17 cellular contexts compared by ENCODE assay signal in genomic region chr5:83740741-83741140, GRCh38.
DNase-seq lines count a peak whose midpoint lies in the region; ATAC-seq and TF ChIP-seq lines count a peak whose summit lies in the region.
"Had no signal": no experiment of that assay in that cellular context is flagged by ENCODE, and none has a peak within 500 bp of the region (broad histone marks: within the 10 kb centered on the region; RNA-seq: fewer than 3 reads in every experiment).

No MANE protein-coding gene starts in this region.

- CTCF ChIA-PET in GM10248 (lab: Yijun Ruan, JAX), result interaction anchor here (1.1 kb wide), 1 partner anchor 29 kb away, joined by 3 read pairs; no protein-coding TSS in a partner anchor

- H3K36me3 ChIP-seq in WERI-Rb-1, result no peaks in the 10 kb centered on the region
- H3K36me3 ChIP-seq: heart left ventricle, Peyer's patch, upper lobe of left lung had no signal

- TF ChIP-seq CTCF in GM10248 (IDR thresholded peaks at IDR 0.05; ENCODE audit: control extremely low read depth, extremely low read depth, low read depth, missing control alignments) (no peak), WERI-Rb-1 (IDR thresholded peaks at IDR 0.05; ENCODE audit: low read depth, low read length) (no peak)

- no peaks in the 10 kb centered on the region for H3K27me3 ChIP-seq in WERI-Rb-1 (ENCODE audit: insufficient read depth, low read depth, severe bottlenecking)
- H3K27me3 ChIP-seq: heart left ventricle, Peyer's patch, upper lobe of left lung had no signal

- ATAC-seq in GM19328 (IDR thresholded peaks at IDR 0.05; ENCODE audit: unreplicated experiment), result peak; percentile 78
- peak; percentile 79 for ATAC-seq in HG02623 (IDR thresholded peaks at IDR 0.05; ENCODE audit: unreplicated experiment)
- ATAC-seq in HG03378 (IDR thresholded peaks at IDR 0.05; ENCODE audit: unreplicated experiment), result peak; percentile 83
- ATAC-seq: A549, heart left ventricle, left cardiac atrium had no signal

- no peak overlapping the region for H3K27ac ChIP-seq in WERI-Rb-1
- H3K27ac ChIP-seq: A549, heart left ventricle, Peyer's patch, upper lobe of left lung had no signal

- POLR2A ChIA-PET in GM10248 (lab: Yijun Ruan, JAX), result no interaction called here

- no peak overlapping the region for H3K4me3 ChIP-seq in WERI-Rb-1 (ENCODE audit: low read depth, low read length)
- H3K4me3 ChIP-seq: A549, heart left ventricle, Peyer's patch, upper lobe of left lung had no signal

- peak; percentile 14 for DNase-seq in GM10248 (ENCODE audit: extremely low spot score)
- no peak for DNase-seq in WERI-Rb-1
- DNase-seq in NCI-H187 (lab: John Stamatoyannopoulos, UW), result no peak
- no peak for DNase-seq in NCI-H446 (lab: John Stamatoyannopoulos, UW)
- DNase-seq in NCI-H69 (lab: John Stamatoyannopoulos, UW), result no peak
- DNase-seq: activated T-cell treated with anti-CD3 and anti-CD28 coated beads, Interleukin-2, amount 50 U/mL, for 24 hours; heart left ventricle; left cardiac atrium; NCI-H1105; NCI-H226; Peyer's patch; T-helper 1 cell; upper lobe of left lung had no signal

- H3K9me3 ChIP-seq in WERI-Rb-1 (ENCODE audit: severe bottlenecking), result no peaks in the 10 kb centered on the region
- H3K9me3 ChIP-seq: A549, heart left ventricle, Peyer's patch, upper lobe of left lung had no signal
